Comparison of ENCODE assay signal across 11 cellular contexts in genomic region chr19:54204767-54205468, GRCh38. TPM values are rescaled to one million over a fixed set of nuclear protein-coding genes. Genes with fewer than 3 reads are reported as not detected.
DNase-seq lines count a peak whose midpoint lies in the region; ATAC-seq and TF ChIP-seq lines count a peak whose summit lies in the region.
"Had no signal": no experiment of that assay in that cellular context is flagged by ENCODE, and none has a peak within 500 bp of the region (broad histone marks: within the 10 kb centered on the region; RNA-seq: fewer than 3 reads in every experiment).

No MANE protein-coding gene starts in this region.

- H3K4me1 Mint-ChIP-seq in CD14-positive monocyte, result peaks cover 76% of the 10 kb centered on the region
- peaks cover 73% of the 10 kb centered on the region for H3K4me1 Mint-ChIP-seq in activated naive CD8-positive, alpha-beta T cell (ENCODE audit: low read depth)

- H4K8ac ChIP-seq in mesenchymal stem cell (ENCODE audit: low read length), result no peak overlapping the region

- WGBS in mesenchymal stem cell, result 96% methylated on average over 4 of the region's 4 CpGs

- H2BK120ac ChIP-seq in mesenchymal stem cell (ENCODE audit: low read depth, low read length), result no peak overlapping the region

- H3K27ac ChIP-seq in mesenchymal stem cell (ENCODE audit: low read length, poor library complexity, severe bottlenecking), result no peak overlapping the region

- peaks cover 0 to 4% (median 0%) of the 10 kb centered on the region in 7 donors for H3K9me3 Mint-ChIP-seq in CD14-positive monocyte
- H3K9me3 Mint-ChIP-seq in activated naive CD8-positive, alpha-beta T cell (ENCODE audit: low read depth), result no peaks in the 10 kb centered on the region

- H3K27me3 ChIP-seq in mesenchymal stem cell (ENCODE audit: control insufficient read depth in 1 of 2, insufficient read depth in 1 of 2, low read length in 2 of 2), result no peaks in the 10 kb centered on the region
- H3K27me3 ChIP-seq: heart left ventricle had no signal

- no peak overlapping the region for H2AFZ ChIP-seq in mesenchymal stem cell (ENCODE audit: low read depth, low read length)

- no peaks in the 10 kb centered on the region for H3K9me3 ChIP-seq in mesenchymal stem cell (ENCODE audit: control insufficient read depth, low read length)
- H3K9me3 ChIP-seq: heart left ventricle had no signal

- TF ChIP-seq CTCF in CD14-positive monocyte (IDR thresholded peaks at IDR 0.05) (no peak), HFF-Myc (IDR thresholded peaks at IDR 0.05; ENCODE audit: low read depth, low read length, missing control alignments) (no peak), GM13977 (IDR thresholded peaks at IDR 0.05; ENCODE audit: extremely low read depth, insufficient read depth, missing control alignments) (no peak)

- H3K4me3 ChIP-seq in HFF-Myc (replicated peaks; ENCODE audit: low read depth, low read length), result peak overlapping the region; percentile 97
- H3K4me3 ChIP-seq in mesenchymal stem cell (ENCODE audit: insufficient read depth in 1 of 2, low read depth in 1 of 2, low read length in 2 of 2), result peak overlapping the region in 1 of 2 experiments; percentile 35

- no peak overlapping the region for H2BK12ac ChIP-seq in mesenchymal stem cell (ENCODE audit: low read length in 2 of 2)

- no peak overlapping the region for H3K18ac ChIP-seq in mesenchymal stem cell (ENCODE audit: low read depth in 1 of 2, low read length in 2 of 2)

- no peak overlapping the region for H3K4ac ChIP-seq in mesenchymal stem cell (ENCODE audit: low read depth in 1 of 2, low read length in 2 of 2)

- H3K36me3 Mint-ChIP-seq in CD14-positive monocyte, result peaks cover 75 to 78% of the 10 kb centered on the region in 2 donors
- peaks cover 29% of the 10 kb centered on the region for H3K36me3 Mint-ChIP-seq in activated naive CD8-positive, alpha-beta T cell

- peak overlapping the region; percentile 97 for H3K9ac ChIP-seq in mesenchymal stem cell (ENCODE audit: low read length)

- no peak overlapping the region for H2BK5ac ChIP-seq in mesenchymal stem cell (ENCODE audit: low read depth, low read length, poor library complexity, severe bottlenecking)

- in situ Hi-C loops in GM13977 (cut with MboI; ENCODE audit: low pct_unique_long_range_greater_than_20kb, low sequenced_read_pairs, unreplicated experiment), result no loop called here

- H3K27me3 Mint-ChIP-seq in CD14-positive monocyte (ENCODE audit: low read depth in 3 of 3), result peaks cover 0 to 5% (median 0%) of the 10 kb centered on the region in 3 donors
- H3K27me3 Mint-ChIP-seq in activated naive CD8-positive, alpha-beta T cell, result no peaks in the 10 kb centered on the region

- H3K14ac ChIP-seq in mesenchymal stem cell (ENCODE audit: low read length in 2 of 2), result no peak overlapping the region

- no peak overlapping the region for H2BK15ac ChIP-seq in mesenchymal stem cell (ENCODE audit: low read depth, poor library complexity, severe bottlenecking)

- H3K27ac Mint-ChIP-seq in CD14-positive monocyte, result peak overlapping the region; percentile 91 to 100 (median 100)
- H3K27ac Mint-ChIP-seq in activated naive CD8-positive, alpha-beta T cell, result peak overlapping the region; percentile 74

- H4K91ac ChIP-seq in mesenchymal stem cell (ENCODE audit: low read length), result no peak overlapping the region

- ATAC-seq in HG03521 (IDR thresholded peaks at IDR 0.05; ENCODE audit: unreplicated experiment), result no peak
- ATAC-seq: heart left ventricle had no signal

- no peaks in the 10 kb centered on the region for H3K79me1 ChIP-seq in mesenchymal stem cell (replicated peaks; ENCODE audit: low read length, poor library complexity, severe bottlenecking)

- H3K36me3 ChIP-seq in mesenchymal stem cell (ENCODE audit: control insufficient read depth in 1 of 2, insufficient read depth in 2 of 2, low read depth in 1 of 2, low read length in 2 of 2), result peaks cover 62 to 77% of the 10 kb centered on the region in 2 experiments

- DNase-seq in CD14-positive monocyte (ENCODE audit: low spot score), result no peak
- DNase-seq in HFF-Myc (ENCODE audit: extremely low read depth, low read depth), result no peak
- no peak for DNase-seq in mesenchymal stem cell
- DNase-seq in DMS79 (lab: John Stamatoyannopoulos, UW), result no peak
- DNase-seq in AG08395 (ENCODE audit: low spot score), result no peak
- no peak for DNase-seq in GM13977 (ENCODE audit: low spot score)
- DNase-seq: activated CD4-positive, alpha-beta T cell treated with anti-CD3 and anti-CD28 coated beads, Interleukin-2, amount 50 U/mL, for 1 hour; heart left ventricle; RPMI8226 had no signal

- peaks cover 50% of the 10 kb centered on the region for H3K4me1 ChIP-seq in mesenchymal stem cell (ENCODE audit: control insufficient read depth, insufficient read depth, low read depth, low read length)

- H2AK5ac ChIP-seq in mesenchymal stem cell (ENCODE audit: low read length, severe bottlenecking), result no peak overlapping the region

- H3K23ac ChIP-seq in mesenchymal stem cell (ENCODE audit: low read length in 2 of 2), result no peak overlapping the region

- peak overlapping the region; percentile 100 for H3K4me3 Mint-ChIP-seq in CD14-positive monocyte
- peak overlapping the region; percentile 96 for H3K4me3 Mint-ChIP-seq in activated naive CD8-positive, alpha-beta T cell

- no peak overlapping the region for H3K4me2 ChIP-seq in mesenchymal stem cell (ENCODE audit: low read length, poor library complexity, severe bottlenecking)

- intact Hi-C loops in CD14-positive monocyte (cut with micrococcal nuclease), result loop anchor here (5.0 kb wide), 2 partner anchors 38 to 167 kb away; no protein-coding TSS in a partner anchor

RNA-seq across cellular contexts. Expression of gene RPS9, which starts 4.3 kb away (rescaled TPM):
- polyA plus RNA-seq in CD14-positive monocyte, result 100 to 1,000 TPM; 756 to 983 TPM
- 1,608 TPM for polyA plus RNA-seq in mesenchymal stem cell (2013, experiment 1 of 2)
- polyA plus RNA-seq in mesenchymal stem cell (2013, experiment 2 of 2), result 1,551 TPM

RNA-seq across cellular contexts. Expression of gene TSEN34, which starts 13.8 kb away (rescaled TPM):
- 100 to 1,000 TPM; 109 to 125 TPM for polyA plus RNA-seq in CD14-positive monocyte
- 65.1 TPM for polyA plus RNA-seq in mesenchymal stem cell (2013, experiment 1 of 2)
- 67.7 TPM for polyA plus RNA-seq in mesenchymal stem cell (2013, experiment 2 of 2)

RNA-seq across cellular contexts. Expression of gene MBOAT7, which starts 15.5 kb away (rescaled TPM):
- polyA plus RNA-seq in CD14-positive monocyte, result 100 to 1,000 TPM in 1 of 2 donors, 10 to 100 TPM in 1; 84.0 to 115 TPM
- 175 TPM for polyA plus RNA-seq in mesenchymal stem cell (2013, experiment 1 of 2)
- 178 TPM for polyA plus RNA-seq in mesenchymal stem cell (2013, experiment 2 of 2)

RNA-seq across cellular contexts. Expression of gene LILRB3, which starts 17.9 kb away (rescaled TPM):
- 100 to 1,000 TPM in 1 of 2 donors, 10 to 100 TPM in 1; 62.9 to 104 TPM for polyA plus RNA-seq in CD14-positive monocyte
- polyA plus RNA-seq in mesenchymal stem cell (2013, experiment 1 of 2), result not detected
- polyA plus RNA-seq in mesenchymal stem cell (2013, experiment 2 of 2), result not detected

RNA-seq across cellular contexts. Expression of gene TMC4, which starts 32.0 kb away (rescaled TPM):
- 1 to 10 TPM; 1.5 to 2.5 TPM for polyA plus RNA-seq in CD14-positive monocyte
- 1.7 TPM for polyA plus RNA-seq in mesenchymal stem cell (2013, experiment 1 of 2)
- polyA plus RNA-seq in mesenchymal stem cell (2013, experiment 2 of 2), result 1.2 TPM
